9 cellular contexts compared by ENCODE assay signal in the genomic region with DNA sequence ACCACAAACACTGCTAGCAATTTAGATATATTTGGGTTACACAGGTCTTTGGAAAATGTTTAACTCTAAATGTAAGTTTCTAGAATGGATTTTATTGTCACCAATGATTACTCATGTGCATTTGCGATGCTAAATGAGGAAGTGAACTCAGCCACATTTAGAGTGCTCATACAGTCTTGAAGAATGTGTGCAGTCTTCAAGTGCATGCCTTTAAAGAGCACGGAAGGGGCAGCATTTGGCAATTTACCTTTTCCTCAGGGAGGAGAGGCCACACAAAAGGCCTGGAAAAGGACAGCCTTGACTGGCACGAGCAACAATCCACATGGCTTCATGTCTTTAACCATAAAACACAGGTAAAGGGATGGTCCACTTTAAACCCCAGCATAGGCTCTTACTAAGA.
DNase-seq lines count a peak whose midpoint lies in the region; ATAC-seq lines count a peak whose summit lies in the region.
"Had no signal": no experiment of that assay in that cellular context is flagged by ENCODE, and none has a peak within 500 bp of the region (broad histone marks: within the 10 kb centered on the region; RNA-seq: fewer than 3 reads in every experiment).

No MANE protein-coding gene starts in this region.

- peaks cover 78% of the 10 kb centered on the region for H3K4me1 Mint-ChIP-seq in activated CD4-positive, alpha-beta memory T cell treated with anti-CD3 and anti-CD28 coated beads for 36 hours (ENCODE audit: low read depth)
- peaks cover 62% of the 10 kb centered on the region for H3K4me1 Mint-ChIP-seq in activated CD4-positive, alpha-beta memory T cell treated with anti-CD3 and anti-CD28 coated beads, Interleukin-2, amount 10 ng/mL, durations not matched to agents 7 days and 5 days
- H3K4me1 Mint-ChIP-seq: nephron had no signal

- ATAC-seq in HG02981 (IDR thresholded peaks at IDR 0.05; ENCODE audit: unreplicated experiment) = peak; percentile 79

- no peak overlapping the region for H3K4me3 Mint-ChIP-seq in activated CD4-positive, alpha-beta memory T cell treated with anti-CD3 and anti-CD28 coated beads for 36 hours
- H3K4me3 Mint-ChIP-seq in activated CD4-positive, alpha-beta memory T cell treated with anti-CD3 and anti-CD28 coated beads, Interleukin-2, amount 10 ng/mL, durations not matched to agents 7 days and 5 days = no peak overlapping the region
- H3K4me3 Mint-ChIP-seq: nephron had no signal

- CTCF ChIA-PET in activated CD4-positive, alpha-beta memory T cell treated with anti-CD3 and anti-CD28 coated beads for 36 hours (lab: Charles Lee) = no interaction called here
- CTCF ChIA-PET in activated CD4-positive, alpha-beta memory T cell treated with anti-CD3 and anti-CD28 coated beads, Interleukin-2, amount 10 ng/mL, durations not matched to agents 7 days and 5 days (lab: Charles Lee) = interaction anchor here (3.6 kb wide), 1 partner anchor 10 kb away, joined by 19 read pairs; no protein-coding TSS in a partner anchor

- H3K9me3 ChIP-seq in mesodermal cell (ENCODE audit: control insufficient read depth, low read length) = no peaks in the 10 kb centered on the region

- no peaks in the 10 kb centered on the region for H3K36me3 Mint-ChIP-seq in activated CD4-positive, alpha-beta memory T cell treated with anti-CD3 and anti-CD28 coated beads for 36 hours
- peaks cover 8% of the 10 kb centered on the region for H3K36me3 Mint-ChIP-seq in activated CD4-positive, alpha-beta memory T cell treated with anti-CD3 and anti-CD28 coated beads, Interleukin-2, amount 10 ng/mL, durations not matched to agents 7 days and 5 days (ENCODE audit: low read depth)

- no peaks in the 10 kb centered on the region for H3K9me3 Mint-ChIP-seq in activated CD4-positive, alpha-beta memory T cell treated with anti-CD3 and anti-CD28 coated beads for 36 hours
- peaks cover 5% of the 10 kb centered on the region for H3K9me3 Mint-ChIP-seq in activated CD4-positive, alpha-beta memory T cell treated with anti-CD3 and anti-CD28 coated beads, Interleukin-2, amount 10 ng/mL, durations not matched to agents 7 days and 5 days
- H3K9me3 Mint-ChIP-seq: nephron had no signal

- POLR2A ChIA-PET in activated CD4-positive, alpha-beta memory T cell treated with anti-CD3 and anti-CD28 coated beads for 36 hours (lab: Charles Lee) = no interaction called here
- POLR2A ChIA-PET in activated CD4-positive, alpha-beta memory T cell treated with anti-CD3 and anti-CD28 coated beads, Interleukin-2, amount 10 ng/mL, durations not matched to agents 7 days and 5 days (lab: Charles Lee) = interaction anchor here (0.8 to 21.6 kb wide), 3 partner anchors 10 to 83 kb away, joined by 3 to 343 read pairs (median 9); no protein-coding TSS in a partner anchor

- H3K4me3 ChIP-seq in mesodermal cell (ENCODE audit: extremely low read depth, insufficient read depth, low read length, poor library complexity, severe bottlenecking) = no peak overlapping the region

- intact Hi-C loops in activated CD4-positive, alpha-beta memory T cell treated with anti-CD3 and anti-CD28 coated beads for 36 hours (cut with micrococcal nuclease) = no loop called here
- intact Hi-C loops in posterior vena cava (cut with DNase I) = no loop called here

- DNase-seq in activated CD4-positive, alpha-beta memory T cell treated with anti-CD3 and anti-CD28 coated beads for 36 hours = no peak
- DNase-seq in activated CD4-positive, alpha-beta memory T cell treated with anti-CD3 and anti-CD28 coated beads, Interleukin-2, amount 10 ng/mL, durations not matched to agents 7 days and 5 days = no peak
- DNase-seq in RPMI7951 (ENCODE audit: low read depth) (peak; percentile 67), caudate nucleus (lab: John Stamatoyannopoulos, UW) (no peak), posterior vena cava (ENCODE audit: low spot score) (no peak), iPS-NIHi7 (ENCODE audit: extremely low spot score) (no peak)

- peaks cover 41% of the 10 kb centered on the region for H3K4me1 ChIP-seq in mesodermal cell (ENCODE audit: control insufficient read depth, insufficient read depth, low read length, poor library complexity, severe bottlenecking)

- no peaks in the 10 kb centered on the region for H3K27me3 Mint-ChIP-seq in activated CD4-positive, alpha-beta memory T cell treated with anti-CD3 and anti-CD28 coated beads for 36 hours
- no peaks in the 10 kb centered on the region for H3K27me3 Mint-ChIP-seq in activated CD4-positive, alpha-beta memory T cell treated with anti-CD3 and anti-CD28 coated beads, Interleukin-2, amount 10 ng/mL, durations not matched to agents 7 days and 5 days

- 84 to 100% methylated on average over 2 to 3 of the region's 3 CpGs for WGBS in mesodermal cell (ENCODE audit: insufficient coverage in 2 of 2), 2 experiments

- H3K27ac Mint-ChIP-seq in activated CD4-positive, alpha-beta memory T cell treated with anti-CD3 and anti-CD28 coated beads for 36 hours = peak overlapping the region; percentile 51
- H3K27ac Mint-ChIP-seq in activated CD4-positive, alpha-beta memory T cell treated with anti-CD3 and anti-CD28 coated beads, Interleukin-2, amount 10 ng/mL, durations not matched to agents 7 days and 5 days = no peak overlapping the region
- H3K27ac Mint-ChIP-seq: nephron had no signal

- H3K36me3 ChIP-seq in mesodermal cell (ENCODE audit: control insufficient read depth, insufficient read depth, low read length) = peaks cover 30% of the 10 kb centered on the region

- H3K27ac ChIP-seq in mesodermal cell (ENCODE audit: low read depth, low read length, severe bottlenecking) (peak overlapping the region; percentile 66), caudate nucleus (ENCODE audit: low read depth, low read length) (no peak overlapping the region)
